ENCODE assay signal across 1 cellular context in the genomic region with DNA sequence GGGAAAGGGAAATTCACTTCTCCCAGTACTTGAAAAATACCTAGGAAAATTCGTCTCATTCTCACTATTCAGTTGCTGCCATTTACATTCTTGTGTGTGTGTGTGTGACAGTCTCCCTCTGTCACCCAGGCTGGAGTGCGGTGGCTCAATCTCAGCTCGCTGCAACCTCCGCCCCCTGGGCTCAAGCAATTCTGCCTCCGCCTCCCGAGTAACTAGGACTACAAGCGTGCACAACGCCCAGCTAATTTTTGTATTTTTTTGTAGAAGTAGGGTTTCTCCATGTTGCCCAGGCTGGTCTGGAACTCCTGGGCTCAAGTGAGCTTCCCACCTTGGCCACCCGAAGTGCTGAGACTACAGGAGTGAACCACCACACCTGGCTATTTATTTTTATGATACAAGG.
TF ChIP-seq lines count a peak whose summit lies in the region.

No MANE protein-coding gene starts in this region.

TF ChIP-seq in GM12878, 131 proteins besides CTCF, POLR2A, EP300 and RAD21:
- TF ChIP-seq MYB (IDR thresholded peaks at IDR 0.05; ENCODE audit: borderline replicate concordance, low read depth, low read length) (no peak), CHD2 (IDR thresholded peaks at IDR 0.05; ENCODE audit: borderline replicate concordance, low read depth, low read length) (no peak), NFXL1 (IDR thresholded peaks at IDR 0.05; ENCODE audit: borderline replicate concordance) (no peak), ZZZ3 (IDR thresholded peaks at IDR 0.05; ENCODE audit: control insufficient read depth, insufficient read length, low read depth) (no peak), RCOR1 (conservative IDR thresholded peaks at IDR 0.05; ENCODE audit: low read depth, low read length) (no peak), RBBP5 (conservative IDR thresholded peaks at IDR 0.05) (no peak), USF1 (IDR thresholded peaks at IDR 0.05; ENCODE audit: borderline replicate concordance, extremely low read length, insufficient read depth, low read depth, low read length) (no peak), CREB1 (IDR thresholded peaks at IDR 0.05; ENCODE audit: low read depth) (no peak), SUPT20H (IDR thresholded peaks at IDR 0.05; ENCODE audit: borderline replicate concordance, control insufficient read depth, low read depth, low read length) (no peak), HCFC1 (IDR thresholded peaks at IDR 0.05; ENCODE audit: low read length) (no peak), NR2F1 (conservative IDR thresholded peaks at IDR 0.05) (no peak), BACH1 (IDR thresholded peaks at IDR 0.05; ENCODE audit: borderline replicate concordance) (no peak), ATF7 (IDR thresholded peaks at IDR 0.05; ENCODE audit: low read depth) (no peak), KLF5 (IDR thresholded peaks at IDR 0.05; ENCODE audit: partially characterized antibody) (no peak)
TF ChIP-seq in GM12878: peak in this region for 0.
